Comparison of ENCODE assay signal across 9 cellular contexts in genomic region chr2:95345066-95345414, GRCh38. TPM values are rescaled to one million over a fixed set of nuclear protein-coding genes. Genes with fewer than 3 reads are reported as not detected.
A peak's percentile ranks its signal among the peaks of the same experiment; 100 is the strongest.
DNase-seq lines count a peak whose midpoint lies in the region; ATAC-seq and TF ChIP-seq lines count a peak whose summit lies in the region.
"Had no signal": no experiment of that assay in that cellular context is flagged by ENCODE, and none has a peak within 500 bp of the region (broad histone marks: within the 10 kb centered on the region; RNA-seq: fewer than 3 reads in every experiment).

No MANE protein-coding gene starts in this region.

- no peak for TF ChIP-seq CTCF in chondrocyte (IDR thresholded peaks at IDR 0.05)

- peaks cover 10% of the 10 kb centered on the region for H3K4me1 Mint-ChIP-seq in stimulated activated naive CD8-positive, alpha-beta T cell treated with anti-CD3 and anti-CD28 coated beads, Interleukin-15, amount 100 ng/mL, for 72 hours
- H3K4me1 Mint-ChIP-seq in chondrocyte (ENCODE audit: low read depth) (no peaks in the 10 kb centered on the region), naive B cell (peaks cover 0 to 8% (median 3%) of the 10 kb centered on the region in 3 donors)

- H3K9me3 Mint-ChIP-seq in stimulated activated naive CD8-positive, alpha-beta T cell treated with anti-CD3 and anti-CD28 coated beads, Interleukin-15, amount 100 ng/mL, for 72 hours, result no peaks in the 10 kb centered on the region
- H3K9me3 Mint-ChIP-seq in chondrocyte (ENCODE audit: low read depth) (no peaks in the 10 kb centered on the region), naive B cell (peaks cover 0 to 4% (median 0%) of the 10 kb centered on the region in 7 donors)

- ATAC-seq in stimulated activated naive CD8-positive, alpha-beta T cell treated with anti-CD3 and anti-CD28 coated beads, Interleukin-15, amount 100 ng/mL, for 72 hours, result no peak
- no peak for ATAC-seq in stimulated activated naive CD8-positive, alpha-beta T cell treated with anti-CD3 and anti-CD28 coated beads, Interleukin-15, Interleukin-2, amounts not matched to agents 100 U/mL and 50 U/mL, for 24 hours
- no peak for ATAC-seq in naive B cell (ENCODE audit: low read depth in 2 of 2)

- peaks cover 1% of the 10 kb centered on the region for H3K36me3 Mint-ChIP-seq in chondrocyte (ENCODE audit: low read depth)
- no peaks in the 10 kb centered on the region for H3K36me3 Mint-ChIP-seq in naive B cell

- H3K27ac Mint-ChIP-seq in stimulated activated naive CD8-positive, alpha-beta T cell treated with anti-CD3 and anti-CD28 coated beads, Interleukin-15, amount 100 ng/mL, for 72 hours, result no peak overlapping the region
- no peak overlapping the region for H3K27ac Mint-ChIP-seq in chondrocyte (ENCODE audit: unreplicated experiment)
- no peak overlapping the region for H3K27ac Mint-ChIP-seq in naive B cell

- H3K4me3 Mint-ChIP-seq in stimulated activated naive CD8-positive, alpha-beta T cell treated with anti-CD3 and anti-CD28 coated beads, Interleukin-15, amount 100 ng/mL, for 72 hours, result peak overlapping the region; percentile 77 to 84
- H3K4me3 Mint-ChIP-seq in chondrocyte (ENCODE audit: unreplicated experiment) (peak overlapping the region; percentile 81), naive B cell (peak overlapping the region in 6 of 8 donors; percentile 16 to 80 (median 60))

- no peak for DNase-seq in stimulated activated naive CD8-positive, alpha-beta T cell treated with anti-CD3 and anti-CD28 coated beads, Interleukin-15, amount 100 ng/mL, for 72 hours
- DNase-seq in stimulated activated naive CD8-positive, alpha-beta T cell treated with anti-CD3 and anti-CD28 coated beads, Interleukin-15, Interleukin-2, amounts not matched to agents 100 U/mL and 50 U/mL, for 24 hours, result no peak
- peak; percentile 42 for DNase-seq in chondrocyte (ENCODE audit: low spot score)
- no peak for DNase-seq in naive B cell
- DNase-seq in activated CD8-positive, alpha-beta memory T cell treated with anti-CD3 and anti-CD28 coated beads, Interleukin-2, amount 50 U/mL, for 4 hours, result no peak
- no peak for DNase-seq in Ammon's horn (ENCODE audit: low spot score)
- no peak for DNase-seq in D341Med (ENCODE audit: low spot score)
- DNase-seq in hippocampal formation (lab: John Stamatoyannopoulos, UW), result no peak
- DNase-seq: DND-41 had no signal

- peaks cover 73% of the 10 kb centered on the region for H3K27me3 Mint-ChIP-seq in stimulated activated naive CD8-positive, alpha-beta T cell treated with anti-CD3 and anti-CD28 coated beads, Interleukin-15, amount 100 ng/mL, for 72 hours
- H3K27me3 Mint-ChIP-seq in chondrocyte (ENCODE audit: low read depth) (peaks cover 28% of the 10 kb centered on the region), naive B cell (peaks cover 32 to 70% (median 43%) of the 10 kb centered on the region in 3 donors)

RNA-seq across cellular contexts. Expression of gene KCNIP3, which starts 47.9 kb away (rescaled TPM):
- total RNA-seq in chondrocyte, result 3.1 to 6.0 TPM (median 5.9 TPM) in 3 replicates
- not detected for polyA plus RNA-seq in naive B cell (ENCODE audit: low read depth in 6 of 6)

RNA-seq across cellular contexts. Expression of gene FAHD2A, which starts 57.5 kb away (rescaled TPM):
- total RNA-seq in chondrocyte, result 23.9 to 30.4 TPM (median 27.4 TPM) in 3 replicates
- polyA plus RNA-seq in naive B cell (ENCODE audit: low read depth in 6 of 6), result 10 to 100 TPM in 4 of 6 donors, 1 to 10 TPM in 2; 6.7 to 29.3 (median 11.1) TPM
